In the genomic region with DNA sequence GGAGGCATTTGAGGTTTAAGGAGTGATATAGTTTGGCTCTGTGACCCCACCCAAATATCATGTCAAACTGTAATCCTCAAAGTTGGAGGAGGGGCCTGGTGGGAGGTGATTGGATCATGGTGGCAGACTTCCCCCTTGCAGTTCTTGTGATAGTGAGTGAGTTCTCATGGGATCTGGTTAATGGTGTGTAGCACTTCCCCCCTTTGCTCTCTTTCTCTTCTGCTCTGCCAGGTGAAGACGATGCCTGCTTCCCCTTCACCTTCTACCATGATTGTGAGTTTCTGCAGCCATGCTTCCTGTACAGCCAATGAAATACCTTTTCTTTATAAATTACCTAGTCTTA, we compare ENCODE assay signal across 18 cellular contexts. TPM values are rescaled to one million over a fixed set of nuclear protein-coding genes. Genes with fewer than 3 reads are reported as not detected.
DNase-seq lines count a peak whose midpoint lies in the region; ATAC-seq and TF ChIP-seq lines count a peak whose summit lies in the region.
"Had no signal": no experiment of that assay in that cellular context is flagged by ENCODE, and none has a peak within 500 bp of the region (broad histone marks: within the 10 kb centered on the region; RNA-seq: fewer than 3 reads in every experiment).

No MANE protein-coding gene starts in this region.

- ATAC-seq in T-cell (replicated peaks in 1 of 4) = no peak
- no peak for ATAC-seq in stimulated activated memory B cell treated with anti-CD40 and anti-IgM and Interleukin-4, amounts not matched to agents 10 μg/mL and 1 μg/mL and 100 μg/mL, for 72 hours
- ATAC-seq: activated CD8-positive, alpha-beta memory T cell treated with anti-CD3 and anti-CD28 coated beads, Interleukin-2, amount 10 ng/mL, durations not matched to agents 7 days and 5 days; PC-3 had no signal

- no peak for DNase-seq in activated naive CD4-positive, alpha-beta T cell treated with anti-CD3 and anti-CD28 coated beads, Interleukin-2, amount 50 U/mL, for 16 hours
- DNase-seq in T-cell = no peak
- peak; percentile 26 to 33 for DNase-seq in erythroblast (lab: John Stamatoyannopoulos, UW)
- no peak for DNase-seq in GM19238 (ENCODE audit: insufficient read length, low spot score)
- DNase-seq in activated CD4-positive, CD25-positive, alpha-beta regulatory T cell treated with anti-CD3 and anti-CD28 coated beads, Interleukin-2, amount 50 U/mL, for 72 hours = no peak
- DNase-seq in middle frontal gyrus (ENCODE audit: extremely low spot score, low spot score) = no peak
- DNase-seq: activated CD8-positive, alpha-beta memory T cell treated with anti-CD3 and anti-CD28 coated beads, Interleukin-2, amount 10 ng/mL, durations not matched to agents 7 days and 5 days; effector CD8-positive, alpha-beta T cell; GOT3; MM.1S; NCI-H146; PC-3; SHP77 treated with DMSO at 0.1 percent for 48 hours; stimulated activated CD4-positive, alpha-beta T cell treated with anti-CD3 and anti-CD28 coated beads, Interleukin-4, amount 100 ng/mL, for 24 hours; stimulated activated naive CD8-positive, alpha-beta T cell treated with anti-CD3 and anti-CD28 coated beads, Interleukin-15, amount 100 ng/mL, for 72 hours; transverse colon had no signal

- H3K27ac Mint-ChIP-seq in activated naive CD4-positive, alpha-beta T cell treated with anti-CD3 and anti-CD28 coated beads, Interleukin-2, amount 50 U/mL, for 24 hours = peak overlapping the region; percentile 98
- peak overlapping the region; percentile 87 to 92 for H3K27ac Mint-ChIP-seq in T-cell
- H3K27ac Mint-ChIP-seq in stimulated activated memory B cell treated with anti-CD40 and anti-IgM and Interleukin-4, amounts not matched to agents 10 μg/mL and 1 μg/mL and 100 μg/mL, for 72 hours = no peak overlapping the region
- H3K27ac Mint-ChIP-seq: activated CD8-positive, alpha-beta memory T cell treated with anti-CD3 and anti-CD28 coated beads, Interleukin-2, amount 10 ng/mL, durations not matched to agents 7 days and 5 days; stimulated activated naive CD8-positive, alpha-beta T cell treated with anti-CD3 and anti-CD28 coated beads, Interleukin-15, amount 100 ng/mL, for 72 hours had no signal

- peaks cover 15% of the 10 kb centered on the region for H3K36me3 Mint-ChIP-seq in activated naive CD4-positive, alpha-beta T cell treated with anti-CD3 and anti-CD28 coated beads, Interleukin-2, amount 50 U/mL, for 24 hours
- peaks cover 12% of the 10 kb centered on the region for H3K36me3 Mint-ChIP-seq in T-cell
- H3K36me3 Mint-ChIP-seq in stimulated activated memory B cell treated with anti-CD40 and anti-IgM and Interleukin-4, amounts not matched to agents 10 μg/mL and 1 μg/mL and 100 μg/mL, for 72 hours = peaks cover 17% of the 10 kb centered on the region

- H3K4me1 Mint-ChIP-seq in activated naive CD4-positive, alpha-beta T cell treated with anti-CD3 and anti-CD28 coated beads, Interleukin-2, amount 50 U/mL, for 24 hours = peaks cover 45% of the 10 kb centered on the region
- H3K4me1 Mint-ChIP-seq in T-cell = peaks cover 45 to 49% (median 46%) of the 10 kb centered on the region in 3 donors
- H3K4me1 Mint-ChIP-seq in stimulated activated memory B cell treated with anti-CD40 and anti-IgM and Interleukin-4, amounts not matched to agents 10 μg/mL and 1 μg/mL and 100 μg/mL, for 72 hours = peaks cover 35% of the 10 kb centered on the region

- no peak for TF ChIP-seq POLR2A in erythroblast (IDR thresholded peaks at IDR 0.05; ENCODE audit: low read length)

- no peaks in the 10 kb centered on the region for H3K9me3 Mint-ChIP-seq in activated naive CD4-positive, alpha-beta T cell treated with anti-CD3 and anti-CD28 coated beads, Interleukin-2, amount 50 U/mL, for 24 hours
- H3K9me3 Mint-ChIP-seq in T-cell = no peaks in the 10 kb centered on the region
- H3K9me3 Mint-ChIP-seq in stimulated activated memory B cell treated with anti-CD40 and anti-IgM and Interleukin-4, amounts not matched to agents 10 μg/mL and 1 μg/mL and 100 μg/mL, for 72 hours = peaks cover 5% of the 10 kb centered on the region

- H3K27me3 Mint-ChIP-seq in activated naive CD4-positive, alpha-beta T cell treated with anti-CD3 and anti-CD28 coated beads, Interleukin-2, amount 50 U/mL, for 24 hours = no peaks in the 10 kb centered on the region
- peaks cover 5 to 8% of the 10 kb centered on the region in 2 donors for H3K27me3 Mint-ChIP-seq in T-cell
- H3K27me3 Mint-ChIP-seq in stimulated activated memory B cell treated with anti-CD40 and anti-IgM and Interleukin-4, amounts not matched to agents 10 μg/mL and 1 μg/mL and 100 μg/mL, for 72 hours = peaks cover 28% of the 10 kb centered on the region
- H3K27me3 Mint-ChIP-seq: stimulated activated naive CD8-positive, alpha-beta T cell treated with anti-CD3 and anti-CD28 coated beads, Interleukin-15, amount 100 ng/mL, for 72 hours had no signal

- POLR2A ChIA-PET in T-cell (lab: Charles Lee) = no interaction called here

- H3K4me3 Mint-ChIP-seq in activated naive CD4-positive, alpha-beta T cell treated with anti-CD3 and anti-CD28 coated beads, Interleukin-2, amount 50 U/mL, for 24 hours = no peak overlapping the region
- peak overlapping the region; percentile 82 to 90 (median 84) for H3K4me3 Mint-ChIP-seq in T-cell
- peak overlapping the region; percentile 10 for H3K4me3 Mint-ChIP-seq in stimulated activated memory B cell treated with anti-CD40 and anti-IgM and Interleukin-4, amounts not matched to agents 10 μg/mL and 1 μg/mL and 100 μg/mL, for 72 hours

- CTCF ChIA-PET in T-cell (lab: Charles Lee) = interaction anchor here in 1 of 2 donors (0.6 to 1.0 kb wide), 2 partner anchors 449 to 489 kb away, joined by 3 to 4 read pairs; no protein-coding TSS in a partner anchor

RNA-seq across cellular contexts. Expression of a gene that starts 1.7 kb away (rescaled TPM):
- 10 to 100 TPM; 32.0 to 48.0 (median 42.1) TPM for total RNA-seq in T-cell

Comparison
In these comparisons a context has a peak if more than half of its experiments do, and no peak if none do; other contexts are left out.
1. DNase-seq: peak in erythroblast (2 of 2); none in activated naive CD4-positive, alpha-beta T cell treated with anti-CD3 and anti-CD28 coated beads, Interleukin-2, amount 50 U/mL, for 16 hours (single experiment), T-cell (0 of 34), GM19238 (single experiment), activated CD4-positive, CD25-positive, alpha-beta regulatory T cell treated with anti-CD3 and anti-CD28 coated beads, Interleukin-2, amount 50 U/mL, for 72 hours (single experiment) and middle frontal gyrus (single experiment).